Comparison of ENCODE assay signal across 20 cellular contexts in genomic region chr10:96683710-96684109, GRCh38. TPM values are rescaled to one million over a fixed set of nuclear protein-coding genes. Genes with fewer than 3 reads are reported as not detected.
DNase-seq lines count a peak whose midpoint lies in the region; ATAC-seq, FAIRE-seq and TF ChIP-seq lines count a peak whose summit lies in the region.
"Had no signal": no experiment of that assay in that cellular context is flagged by ENCODE, and none has a peak within 500 bp of the region (broad histone marks: within the 10 kb centered on the region; RNA-seq: fewer than 3 reads in every experiment).

No MANE protein-coding gene starts in this region.

- POLR2A ChIA-PET in activated CD4-positive, alpha-beta memory T cell treated with anti-CD3 and anti-CD28 coated beads for 36 hours (lab: Charles Lee) = no interaction called here

- H3K4me3 Mint-ChIP-seq in natural killer cell = peak overlapping the region; percentile 73
- H3K4me3 Mint-ChIP-seq in activated CD4-positive, alpha-beta memory T cell treated with anti-CD3 and anti-CD28 coated beads for 36 hours = no peak overlapping the region
- H3K4me3 Mint-ChIP-seq: GM23338 had no signal

- H3F3A ChIP-seq in OCI-LY1 (ENCODE audit: insufficient read depth, low read length) = 0 out of 2 replicates have a peak, but pooled peaks cover 3% of the 10 kb centered on the region

- no peak for TF ChIP-seq CTCF in OCI-LY1 (IDR thresholded peaks at IDR 0.05; ENCODE audit: low read length)
- TF ChIP-seq CTCF in natural killer cell (IDR thresholded peaks at IDR 0.05) = no peak

- ATAC-seq in natural killer cell (no peak), GM18498 (IDR thresholded peaks at IDR 0.05; ENCODE audit: unreplicated experiment) (no peak)
- no peak for ATAC-seq in activated naive CD4-positive, alpha-beta T cell treated with anti-CD3 and anti-CD28 coated beads, Interleukin-2, amount 50 U/mL, for 72 hours
- ATAC-seq: GM23338, HCT116, Panc1 had no signal

- H3K27me3 Mint-ChIP-seq in natural killer cell (ENCODE audit: low read depth in 2 of 2) = no peaks in the 10 kb centered on the region
- H3K27me3 Mint-ChIP-seq in activated CD4-positive, alpha-beta memory T cell treated with anti-CD3 and anti-CD28 coated beads for 36 hours = peaks cover 2% of the 10 kb centered on the region

- no peak overlapping the region for H3K4me3 ChIP-seq in BLaER1 treated with 17β-estradiol and CSF1 and Interleukin-3, amounts not matched to agents 10 nM and 100 nM
- H3K4me3 ChIP-seq in OCI-LY1 (ENCODE audit: low read depth, low read length, poor library complexity, severe bottlenecking) = no peak overlapping the region
- H3K4me3 ChIP-seq: GM23338, SJSA1 had no signal

- H3K4me1 Mint-ChIP-seq in natural killer cell = peaks cover 82 to 94% of the 10 kb centered on the region in 2 donors
- H3K4me1 Mint-ChIP-seq in activated CD4-positive, alpha-beta memory T cell treated with anti-CD3 and anti-CD28 coated beads for 36 hours (ENCODE audit: low read depth) = peaks cover 3% of the 10 kb centered on the region

- peak overlapping the region; percentile 76 to 98 for H3K27ac Mint-ChIP-seq in natural killer cell
- H3K27ac Mint-ChIP-seq in activated naive CD4-positive, alpha-beta T cell treated with anti-CD3 and anti-CD28 coated beads, Interleukin-2, amount 50 U/mL, for 72 hours = no peak overlapping the region
- no peak overlapping the region for H3K27ac Mint-ChIP-seq in activated CD4-positive, alpha-beta memory T cell treated with anti-CD3 and anti-CD28 coated beads for 36 hours
- H3K27ac Mint-ChIP-seq: GM23338 had no signal

- peaks cover 92% of the 10 kb centered on the region for H3K79me2 ChIP-seq in OCI-LY1 (ENCODE audit: insufficient read depth, low read length)

- H2AFZ ChIP-seq in OCI-LY1 (ENCODE audit: low read length) = no peak overlapping the region
- H2AFZ ChIP-seq: GM23338 had no signal

- peaks cover 59 to 100% (median 75%) of the 10 kb centered on the region in 10 experiments for H3K4me1 ChIP-seq in BLaER1 treated with 17β-estradiol and CSF1 and Interleukin-3, amounts not matched to agents 10 nM and 100 nM
- H3K4me1 ChIP-seq in OCI-LY1 (ENCODE audit: insufficient read depth, low read length, severe bottlenecking) = peaks cover 77% of the 10 kb centered on the region

- H3K36me3 ChIP-seq in BLaER1 treated with 17β-estradiol and CSF1 and Interleukin-3, amounts not matched to agents 10 nM and 100 nM = peaks cover 75 to 100% (median 92%) of the 10 kb centered on the region in 11 experiments
- peaks cover 45% of the 10 kb centered on the region for H3K36me3 ChIP-seq in OCI-LY1 (ENCODE audit: insufficient read depth, low read length)
- H3K36me3 ChIP-seq: SJSA1 had no signal

- peaks cover 5 to 100% (median 100%) of the 10 kb centered on the region in 11 experiments; a peak in 19 of 22 replicates for H4K20me1 ChIP-seq in BLaER1 treated with 17β-estradiol and CSF1 and Interleukin-3, amounts not matched to agents 10 nM and 100 nM
- H4K20me1 ChIP-seq in OCI-LY1 (ENCODE audit: insufficient read depth, low read length) = no peaks in the 10 kb centered on the region

- peaks cover 10% of the 10 kb centered on the region for H3K36me3 Mint-ChIP-seq in natural killer cell
- no peaks in the 10 kb centered on the region for H3K36me3 Mint-ChIP-seq in activated naive CD4-positive, alpha-beta T cell treated with anti-CD3 and anti-CD28 coated beads, Interleukin-2, amount 50 U/mL, for 72 hours
- no peaks in the 10 kb centered on the region for H3K36me3 Mint-ChIP-seq in activated CD4-positive, alpha-beta memory T cell treated with anti-CD3 and anti-CD28 coated beads for 36 hours

- H3K9ac ChIP-seq in BLaER1 treated with 17β-estradiol and CSF1 and Interleukin-3, amounts not matched to agents 10 nM and 100 nM = no peak overlapping the region
- no peak overlapping the region for H3K9ac ChIP-seq in OCI-LY1 (ENCODE audit: low read length)

- DNase-seq in GM19239 (ENCODE audit: insufficient read length, low spot score) (no peak), natural killer cell (no peak), NCI-H1048 (lab: John Stamatoyannopoulos, UW) (no peak)
- DNase-seq in activated naive CD4-positive, alpha-beta T cell treated with anti-CD3 and anti-CD28 coated beads, Interleukin-2, amount 50 U/mL, for 72 hours (ENCODE audit: low spot score in 2 of 2) = no peak
- no peak for DNase-seq in activated CD4-positive, alpha-beta memory T cell treated with anti-CD3 and anti-CD28 coated beads for 36 hours
- DNase-seq: DMS79, NCI-H187, NCI-H2107, NCI-H524, SW 1271, T-helper 2 cell had no signal

- no peaks in the 10 kb centered on the region for H3K27me3 ChIP-seq in BLaER1 treated with 17β-estradiol and CSF1 and Interleukin-3, amounts not matched to agents 10 nM and 100 nM
- no peaks in the 10 kb centered on the region for H3K27me3 ChIP-seq in OCI-LY1 (ENCODE audit: insufficient read depth, low read length)
- H3K27me3 ChIP-seq: SJSA1 had no signal

- peaks cover 0 to 21% (median 13%) of the 10 kb centered on the region in 11 experiments; a peak in 11 of 22 replicates for H3K9me3 ChIP-seq in BLaER1 treated with 17β-estradiol and CSF1 and Interleukin-3, amounts not matched to agents 10 nM and 100 nM (replicated peaks in 1 of 11)
- no peaks in the 10 kb centered on the region for H3K9me3 ChIP-seq in OCI-LY1 (ENCODE audit: low read length)
- H3K9me3 ChIP-seq: SJSA1 had no signal

- H3K9me2 ChIP-seq in OCI-LY1 (ENCODE audit: low read depth, low read length) = no peaks in the 10 kb centered on the region

- peak overlapping the region in 6 of 11 experiments; percentile 2 to 98 (median 90); a peak in 9 of 22 replicates for H3K4me2 ChIP-seq in BLaER1 treated with 17β-estradiol and CSF1 and Interleukin-3, amounts not matched to agents 10 nM and 100 nM
- H3K4me2 ChIP-seq in OCI-LY1 (ENCODE audit: low read length) = 0 out of 2 replicates have a peak overlapping the region, but pooled peaks have one; percentile 9
- H3K4me2 ChIP-seq: GM23338 had no signal

- peaks cover 0 to 3% of the 10 kb centered on the region in 2 donors for H3K9me3 Mint-ChIP-seq in natural killer cell
- peaks cover 0 to 11% of the 10 kb centered on the region in 2 donors for H3K9me3 Mint-ChIP-seq in activated naive CD4-positive, alpha-beta T cell treated with anti-CD3 and anti-CD28 coated beads, Interleukin-2, amount 50 U/mL, for 72 hours
- peaks cover 8% of the 10 kb centered on the region for H3K9me3 Mint-ChIP-seq in activated CD4-positive, alpha-beta memory T cell treated with anti-CD3 and anti-CD28 coated beads for 36 hours
- H3K9me3 Mint-ChIP-seq: GM23338 had no signal

- intact Hi-C loops in natural killer cell (cut with micrococcal nuclease) = no loop called here
- intact Hi-C loops in activated CD4-positive, alpha-beta memory T cell treated with anti-CD3 and anti-CD28 coated beads for 36 hours (cut with micrococcal nuclease) = no loop called here

- H3K27ac ChIP-seq in BLaER1 treated with 17β-estradiol and CSF1 and Interleukin-3, amounts not matched to agents 10 nM and 100 nM = peak overlapping the region in 2 of 11 experiments; percentile 0 to 38; a peak in 1 of 22 replicates
- no peak overlapping the region for H3K27ac ChIP-seq in OCI-LY1 (ENCODE audit: low read depth, low read length, poor library complexity, severe bottlenecking)
- H3K27ac ChIP-seq: C4-2B had no signal

- CTCF ChIA-PET in activated CD4-positive, alpha-beta memory T cell treated with anti-CD3 and anti-CD28 coated beads for 36 hours (lab: Charles Lee) = no interaction called here

- peak; percentile 28 for FAIRE-seq in GM19239 (lab: Jason Lieb, UNC)
- FAIRE-seq: G401.6 had no signal

RNA-seq across cellular contexts. Expression of gene PIK3AP1, which starts 36.6 kb away (rescaled TPM):
- total RNA-seq in natural killer cell = 100 to 1,000 TPM in 1 of 3 donors, 10 to 100 TPM in 2; 95.3 to 137 (median 97.1) TPM
- total RNA-seq in activated naive CD4-positive, alpha-beta T cell treated with anti-CD3 and anti-CD28 coated beads, Interleukin-2, amount 50 U/mL, for 72 hours = 1 to 10 TPM in 1 of 2 donors, under 1 TPM in 1; 0.87 to 9.1 TPM
- total RNA-seq in activated CD4-positive, alpha-beta memory T cell treated with anti-CD3 and anti-CD28 coated beads for 36 hours = 1 to 10 TPM; 3.4 to 4.3 TPM

Comparison
In these comparisons a context has a peak if more than half of its experiments do, and no peak if none do; other contexts are left out.
1. H3K27ac Mint-ChIP-seq: peak in natural killer cell (2 of 2); none in activated naive CD4-positive, alpha-beta T cell treated with anti-CD3 and anti-CD28 coated beads, Interleukin-2, amount 50 U/mL, for 72 hours (0 of 2) and activated CD4-positive, alpha-beta memory T cell treated with anti-CD3 and anti-CD28 coated beads for 36 hours (single experiment).
2. RNA of gene PIK3AP1, which starts 36.6 kb away (total RNA-seq): 95.3 to 137 TPM in natural killer cell; 0.87 to 9.1 TPM in activated naive CD4-positive, alpha-beta T cell treated with anti-CD3 and anti-CD28 coated beads, Interleukin-2, amount 50 U/mL, for 72 hours and 3.4 to 4.3 TPM in activated CD4-positive, alpha-beta memory T cell treated with anti-CD3 and anti-CD28 coated beads for 36 hours; every median in the first group is over 4 times any median in the second.